In the genomic region with DNA sequence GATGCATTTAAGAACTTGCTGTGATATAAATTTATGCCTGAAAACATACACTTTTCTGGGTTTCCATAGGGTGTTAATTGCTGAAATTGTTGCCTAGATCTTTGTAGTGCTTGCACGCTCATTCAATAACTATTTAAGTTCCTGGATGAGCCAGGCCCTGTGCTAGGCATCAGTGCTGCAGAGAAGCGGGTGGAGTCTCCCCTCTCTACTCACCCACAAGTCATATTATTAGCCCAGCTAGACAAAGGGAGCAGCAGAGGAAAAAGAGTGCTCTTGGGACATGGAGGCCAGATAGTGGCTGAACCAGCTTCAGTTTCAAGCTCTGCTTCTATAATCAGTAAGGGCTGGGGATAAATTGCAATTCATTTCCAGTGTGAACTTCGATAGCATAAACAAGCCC, we compare ENCODE assay signal across 14 cellular contexts.
"Had no signal": no experiment of that assay in that cellular context is flagged by ENCODE, and none has a peak within 500 bp of the region (broad histone marks: within the 10 kb centered on the region; RNA-seq: fewer than 3 reads in every experiment).

No MANE protein-coding gene starts in this region.

- H3K4me3 ChIP-seq: hepatocyte, ovary, thoracic aorta, upper lobe of right lung had no signal

- DNase-seq: activated CD4-positive, alpha-beta T cell treated with anti-CD3 and anti-CD28 coated beads, Interleukin-2, amount 50 U/mL, for 1 hour; activated CD8-positive, alpha-beta memory T cell treated with anti-CD3 and anti-CD28 coated beads for 24 hours; activated naive CD4-positive, alpha-beta T cell; activated naive CD8-positive, alpha-beta T cell treated with anti-CD3 and anti-CD28 coated beads, Interleukin-2, amount 50 U/mL, for 24 hours; aorta; dermis blood vessel endothelial cell; effector memory CD8-positive, alpha-beta T cell; erythroblast; ovary; stimulated activated CD4-positive, alpha-beta T cell treated with anti-CD3 and anti-CD28 coated beads, Interleukin-2, amount 100 ng/mL, for 24 hours; T-helper 17 cell; upper lobe of right lung had no signal
